In genomic region chr17:2059125-2059836, GRCh38 we compare ENCODE assay signal across 8 cellular contexts. TPM values are rescaled to one million over a fixed set of nuclear protein-coding genes. Genes with fewer than 3 reads are reported as not detected.
DNase-seq lines count a peak whose midpoint lies in the region; ATAC-seq and TF ChIP-seq lines count a peak whose summit lies in the region.

No MANE protein-coding gene starts in this region.

- peak overlapping the region; percentile 90 for H3K9ac ChIP-seq in fibroblast of lung (ENCODE audit: insufficient read depth, low read length)

- H3K4me1 ChIP-seq in fibroblast of lung (ENCODE audit: control insufficient read depth, extremely low read depth, insufficient read depth, low read length) (peaks cover 47% of the 10 kb centered on the region), psoas muscle (no peaks in the 10 kb centered on the region)
- peaks cover 14% of the 10 kb centered on the region for H3K4me1 ChIP-seq in effector memory CD4-positive, alpha-beta T cell (ENCODE audit: control insufficient read depth, insufficient read depth, low read length, poor library complexity, severe bottlenecking)

- H3K4me3 ChIP-seq in fibroblast of lung (replicated peaks in 1 of 4; ENCODE audit: control extremely low read depth in 1 of 4, insufficient read depth in 1 of 4, low read depth in 3 of 4, low read length in 4 of 4) = peak overlapping the region in 2 of 4 experiments; percentile 25 to 80
- peak overlapping the region; percentile 74 for H3K4me3 ChIP-seq in psoas muscle
- no peak overlapping the region for H3K4me3 ChIP-seq in effector memory CD4-positive, alpha-beta T cell (ENCODE audit: insufficient read depth, low read depth, low read length, poor library complexity, severe bottlenecking)

- peaks cover 69% of the 10 kb centered on the region for H3K79me2 ChIP-seq in fibroblast of lung (ENCODE audit: control insufficient read depth, insufficient read depth, low read length)

- peak overlapping the region; percentile 75 for H3K4me2 ChIP-seq in fibroblast of lung (ENCODE audit: extremely low read depth, insufficient read depth, low read length)

- H3K27ac ChIP-seq in fibroblast of lung (ENCODE audit: insufficient read depth, low read length) (peak overlapping the region; percentile 84), psoas muscle (peak overlapping the region; percentile 62)
- H3K27ac ChIP-seq in effector memory CD4-positive, alpha-beta T cell (ENCODE audit: insufficient read depth, low read length, poor library complexity, severe bottlenecking) = no peak overlapping the region

- no peaks in the 10 kb centered on the region for H4K20me1 ChIP-seq in fibroblast of lung (ENCODE audit: control insufficient read depth, extremely low read depth, insufficient read depth, low read length)

- no peak overlapping the region for H2AFZ ChIP-seq in fibroblast of lung (ENCODE audit: low read length)

- H3K9me3 ChIP-seq in fibroblast of lung (ENCODE audit: control insufficient read depth, insufficient read depth, low read depth, low read length) (no peaks in the 10 kb centered on the region), psoas muscle (no peaks in the 10 kb centered on the region)
- H3K9me3 ChIP-seq in effector memory CD4-positive, alpha-beta T cell (ENCODE audit: control insufficient read depth, low read length) = no peaks in the 10 kb centered on the region

- 48 to 57% (median 55%) methylated on average over 31 to 36 of the region's 36 CpGs for whole genome bisulfite sequencing in psoas muscle, 3 donors

- H3K36me3 ChIP-seq in fibroblast of lung (ENCODE audit: control insufficient read depth, insufficient read depth, low read length) = peaks cover 34% of the 10 kb centered on the region
- peaks cover 0 to 37% of the 10 kb centered on the region in 2 donors for H3K36me3 ChIP-seq in psoas muscle (ENCODE audit: insufficient read depth in 1 of 2, low read depth in 1 of 2)
- peaks cover 32% of the 10 kb centered on the region for H3K36me3 ChIP-seq in effector memory CD4-positive, alpha-beta T cell (ENCODE audit: control insufficient read depth, insufficient read depth, low read length)

- intact Hi-C loops in psoas muscle (cut with DNase I) = no loop called here

- no peak for ATAC-seq in psoas muscle
- ATAC-seq in GM18868 (IDR thresholded peaks at IDR 0.05; ENCODE audit: unreplicated experiment) = no peak

- DNase-seq in GF-D8 (lab: John Stamatoyannopoulos, UW) (peak; percentile 28), NOMO-1 treated with dmso at 0.1 percent for 144 hours (lab: John Stamatoyannopoulos, UW; ENCODE audit: unreplicated experiment) (peak; percentile 66), fibroblast of lung (ENCODE audit: low read depth in 2 of 2) (no peak), psoas muscle (peak in 1 of 2 donors; percentile 58)
- no peak for DNase-seq in effector memory CD4-positive, alpha-beta T cell
- DNase-seq in stimulated activated CD8-positive, alpha-beta memory T cell treated with anti-CD3 and anti-CD28 coated beads, Interleukin-4, amount 100 ng/mL, for 48 hours = no peak
- DNase-seq in activated CD4-positive, alpha-beta T cell treated with anti-CD3 and anti-CD28 coated beads, Interleukin-2, amount 50 U/mL, for 4 hours = no peak

- H3K27me3 ChIP-seq in fibroblast of lung (ENCODE audit: control insufficient read depth, insufficient read depth, low read length) = no peaks in the 10 kb centered on the region
- peaks cover 0 to 2% (median 0%) of the 10 kb centered on the region in 3 donors for H3K27me3 ChIP-seq in psoas muscle (ENCODE audit: insufficient read depth in 3 of 3, low read length in 2 of 3)
- no peaks in the 10 kb centered on the region for H3K27me3 ChIP-seq in effector memory CD4-positive, alpha-beta T cell (replicated peaks; ENCODE audit: control insufficient read depth, insufficient read depth, low read length, poor library complexity, severe bottlenecking)

- no peak for TF ChIP-seq CTCF in fibroblast of lung (conservative IDR thresholded peaks at IDR 0.05 in 1 of 2, IDR thresholded peaks at IDR 0.05 in 1 of 2; ENCODE audit: low read depth in 1 of 2, low read length in 2 of 2)
- no peak for TF ChIP-seq CTCF in psoas muscle (IDR thresholded peaks at IDR 0.05)

RNA-seq across cellular contexts. Expression of gene HIC1, which starts 4.4 kb away (rescaled TPM):
- 29.1 and 30.0 TPM in 2 replicates for total RNA-seq in fibroblast of lung
- 8.2 and 11.3 TPM in 2 replicates for polyA plus RNA-seq in fibroblast of lung
- polyA plus RNA-seq in fibroblast of lung (2012) = 31.7 and 32.0 TPM in 2 replicates
- polyA minus RNA-seq in fibroblast of lung (ENCODE audit: low replicate concordance) = 14.0 and 15.0 TPM in 2 replicates
- total RNA-seq in psoas muscle = 10 to 100 TPM in 1 of 4 donors, 1 to 10 TPM in 3; 4.3 to 12.6 (median 9.4) TPM
- 1 to 10 TPM; 2.0 to 3.5 (median 2.1) TPM for polyA plus RNA-seq in psoas muscle

RNA-seq across cellular contexts. Expression of gene OVCA2, which starts 17.5 kb away (rescaled TPM):
- total RNA-seq in fibroblast of lung (40.6 and 41.1 TPM in 2 replicates), psoas muscle (10 to 100 TPM; 10.1 to 23.0 (median 15.2) TPM)
- polyA plus RNA-seq in fibroblast of lung (27.9 and 41.8 TPM in 2 replicates), psoas muscle (10 to 100 TPM; 29.2 to 66.1 (median 33.4) TPM)
- polyA plus RNA-seq in fibroblast of lung (2012) = 21.1 and 44.6 TPM in 2 replicates
- 17.5 and 21.0 TPM in 2 replicates for polyA minus RNA-seq in fibroblast of lung (ENCODE audit: low replicate concordance)

RNA-seq across cellular contexts. Expression of gene DPH1, which starts 29.3 kb away (rescaled TPM):
- 21.3 and 23.1 TPM in 2 replicates for total RNA-seq in fibroblast of lung
- 28.5 and 31.3 TPM in 2 replicates for polyA plus RNA-seq in fibroblast of lung
- polyA plus RNA-seq in fibroblast of lung (2012) = 33.4 and 34.1 TPM in 2 replicates
- 194 and 205 TPM in 2 replicates for polyA minus RNA-seq in fibroblast of lung (ENCODE audit: low replicate concordance)
- total RNA-seq in psoas muscle = 10 to 100 TPM; 36.9 to 73.4 (median 45.5) TPM
- 10 to 100 TPM; 13.5 to 51.9 (median 39.2) TPM for polyA plus RNA-seq in psoas muscle

RNA-seq across cellular contexts. Expression of gene RTN4RL1, which starts 34.1 kb away (rescaled TPM):
- 0.51 and 0.83 TPM in 2 replicates for total RNA-seq in fibroblast of lung
- 0.14 and 0.39 TPM in 2 replicates for polyA plus RNA-seq in fibroblast of lung
- polyA plus RNA-seq in fibroblast of lung (2012) = 0.40 and 0.76 TPM in 2 replicates
- 0.20 TPM in 1 of 2 replicates, not detected in the other for polyA minus RNA-seq in fibroblast of lung (ENCODE audit: low replicate concordance)
- total RNA-seq in psoas muscle = 1 to 10 TPM in 2 of 4 donors, under 1 TPM in 2; 0.65 to 1.7 (median 1.2) TPM
- 1 to 10 TPM in 1 of 3 donors, under 1 TPM in 2; 0.44 to 1.8 (median 0.70) TPM for polyA plus RNA-seq in psoas muscle

Comparison
In these comparisons a context has a peak if more than half of its experiments do, and no peak if none do; other contexts are left out.
1. DNase-seq: peak in GF-D8 (single experiment) and NOMO-1 treated with dmso at 0.1 percent for 144 hours (single experiment); none in fibroblast of lung (0 of 2), effector memory CD4-positive, alpha-beta T cell (0 of 3), stimulated activated CD8-positive, alpha-beta memory T cell treated with anti-CD3 and anti-CD28 coated beads, Interleukin-4, amount 100 ng/mL, for 48 hours (single experiment) and activated CD4-positive, alpha-beta T cell treated with anti-CD3 and anti-CD28 coated beads, Interleukin-2, amount 50 U/mL, for 4 hours (0 of 2).